In the genomic region with DNA sequence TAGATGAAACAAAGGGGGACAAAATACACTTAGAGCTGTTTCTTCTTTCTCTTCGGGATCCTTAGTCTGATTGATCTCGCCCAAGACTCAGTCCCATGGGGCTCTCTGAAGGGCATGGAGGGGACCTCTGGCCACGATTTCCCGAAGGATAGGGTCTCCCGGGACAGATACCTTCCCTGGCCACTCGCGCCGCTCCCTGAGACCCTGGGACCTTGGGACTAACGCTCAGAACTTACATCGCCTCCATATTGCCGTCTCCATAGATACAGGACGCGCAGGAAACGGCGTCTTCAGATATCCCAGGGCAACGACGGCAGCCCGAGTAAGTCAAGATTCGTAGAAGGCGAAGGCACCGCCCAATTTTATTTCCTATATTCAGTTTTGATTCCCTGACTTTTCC, we compare ENCODE assay signal across 8 cellular contexts. TPM values are rescaled to one million over a fixed set of nuclear protein-coding genes. Genes with fewer than 3 reads are reported as not detected.
DNase-seq lines count a peak whose midpoint lies in the region; ATAC-seq lines count a peak whose summit lies in the region.

A gene with protein sequence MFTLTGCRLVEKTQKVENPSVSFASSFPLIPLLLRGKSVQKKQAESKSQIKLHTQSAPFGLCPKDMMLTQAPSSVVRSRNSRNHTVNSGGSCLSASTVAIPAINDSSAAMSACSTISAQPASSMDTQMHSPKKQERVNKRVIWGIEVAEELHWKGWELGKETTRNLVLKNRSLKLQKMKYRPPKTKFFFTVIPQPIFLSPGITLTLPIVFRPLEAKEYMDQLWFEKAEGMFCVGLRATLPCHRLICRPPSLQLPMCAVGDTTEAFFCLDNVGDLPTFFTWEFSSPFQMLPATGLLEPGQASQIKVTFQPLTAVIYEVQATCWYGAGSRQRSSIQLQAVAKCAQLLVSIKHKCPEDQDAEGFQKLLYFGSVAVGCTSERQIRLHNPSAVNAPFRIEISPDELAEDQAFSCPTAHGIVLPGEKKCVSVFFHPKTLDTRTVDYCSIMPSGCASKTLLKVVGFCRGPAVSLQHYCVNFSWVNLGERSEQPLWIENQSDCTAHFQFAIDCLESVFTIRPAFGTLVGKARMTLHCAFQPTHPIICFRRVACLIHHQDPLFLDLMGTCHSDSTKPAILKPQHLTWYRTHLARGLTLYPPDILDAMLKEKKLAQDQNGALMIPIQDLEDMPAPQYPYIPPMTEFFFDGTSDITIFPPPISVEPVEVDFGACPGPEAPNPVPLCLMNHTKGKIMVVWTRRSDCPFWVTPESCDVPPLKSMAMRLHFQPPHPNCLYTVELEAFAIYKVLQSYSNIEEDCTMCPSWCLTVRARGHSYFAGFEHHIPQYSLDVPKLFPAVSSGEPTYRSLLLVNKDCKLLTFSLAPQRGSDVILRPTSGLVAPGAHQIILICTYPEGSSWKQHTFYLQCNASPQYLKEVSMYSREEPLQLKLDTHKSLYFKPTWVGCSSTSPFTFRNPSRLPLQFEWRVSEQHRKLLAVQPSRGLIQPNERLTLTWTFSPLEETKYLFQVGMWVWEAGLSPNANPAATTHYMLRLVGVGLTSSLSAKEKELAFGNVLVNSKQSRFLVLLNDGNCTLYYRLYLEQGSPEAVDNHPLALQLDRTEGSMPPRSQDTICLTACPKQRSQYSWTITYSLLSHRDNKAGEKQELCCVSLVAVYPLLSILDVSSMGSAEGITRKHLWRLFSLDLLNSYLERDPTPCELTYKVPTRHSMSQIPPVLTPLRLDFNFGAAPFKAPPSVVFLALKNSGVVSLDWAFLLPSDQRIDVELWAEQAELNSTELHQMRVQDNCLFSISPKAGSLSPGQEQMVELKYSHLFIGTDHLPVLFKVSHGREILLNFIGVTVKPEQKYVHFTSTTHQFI (N-terminal part only) (minus strand): TSS at position 265 of the 400 bp plus-strand sequence. CDS start 2,468 bp downstream, outside the sequence.

- peaks cover 0 to 7% of the 10 kb centered on the region in 2 donors for H3K4me1 ChIP-seq in naive thymus-derived CD4-positive, alpha-beta T cell (ENCODE audit: control insufficient read depth in 2 of 2, insufficient read depth in 2 of 2, low read length in 2 of 2)

- POLR2A ChIA-PET in naive thymus-derived CD4-positive, alpha-beta T cell (lab: Charles Lee): no interaction called here

- CTCF ChIA-PET in naive thymus-derived CD4-positive, alpha-beta T cell (lab: Charles Lee): interaction anchor here (1.4 to 1.7 kb wide), 2 partner anchors 11 to 17 kb away, joined by 3 to 6 read pairs; no protein-coding TSS in a partner anchor

- H3K4me1 Mint-ChIP-seq in effector memory CD8-positive, alpha-beta T cell (ENCODE audit: low read depth in 2 of 2): peaks cover 6 to 8% of the 10 kb centered on the region in 2 donors
- peaks cover 5 to 16% (median 11%) of the 10 kb centered on the region in 7 donors for H3K4me1 Mint-ChIP-seq in naive thymus-derived CD4-positive, alpha-beta T cell

- intact Hi-C loops in naive thymus-derived CD4-positive, alpha-beta T cell (cut with micrococcal nuclease): no loop called here

- peaks cover 0 to 12% of the 10 kb centered on the region in 2 donors for H3K27me3 ChIP-seq in naive thymus-derived CD4-positive, alpha-beta T cell (ENCODE audit: control insufficient read depth in 2 of 2, insufficient read depth in 2 of 2, low read length in 2 of 2)

- peaks cover 3% of the 10 kb centered on the region for H3K36me3 Mint-ChIP-seq in effector memory CD8-positive, alpha-beta T cell (ENCODE audit: insufficient read depth)
- H3K36me3 Mint-ChIP-seq in naive thymus-derived CD4-positive, alpha-beta T cell: no peaks in the 10 kb centered on the region

- peaks cover 0 to 5% (median 0%) of the 10 kb centered on the region in 3 experiments for H3K9me3 ChIP-seq in naive thymus-derived CD4-positive, alpha-beta T cell (ENCODE audit: control insufficient read depth in 2 of 3, low read length in 3 of 3)

- H3K4me3 Mint-ChIP-seq in effector memory CD8-positive, alpha-beta T cell: peak within 1 kb of the TSS; percentile 21 to 52
- peak within 1 kb of the TSS in 9 of 10 donors; percentile 28 to 83 (median 70) for H3K4me3 Mint-ChIP-seq in naive thymus-derived CD4-positive, alpha-beta T cell

- no peak within 1 kb of the TSS for H3K4me3 ChIP-seq in naive thymus-derived CD4-positive, alpha-beta T cell (ENCODE audit: low read length)

- H3K9me3 Mint-ChIP-seq in effector memory CD8-positive, alpha-beta T cell: no peaks in the 10 kb centered on the region
- H3K9me3 Mint-ChIP-seq in naive thymus-derived CD4-positive, alpha-beta T cell: peaks cover 0 to 6% (median 0%) of the 10 kb centered on the region in 11 donors

- H3K27ac Mint-ChIP-seq in effector memory CD8-positive, alpha-beta T cell: no peak within 1 kb of the TSS
- no peak within 1 kb of the TSS for H3K27ac Mint-ChIP-seq in naive thymus-derived CD4-positive, alpha-beta T cell

- no peak within 1 kb of the TSS for H3K27ac ChIP-seq in naive thymus-derived CD4-positive, alpha-beta T cell (ENCODE audit: low read depth, low read length)

- no peak for ATAC-seq in effector memory CD8-positive, alpha-beta T cell (replicated peaks)
- ATAC-seq in naive thymus-derived CD4-positive, alpha-beta T cell: peak; percentile 44
- ATAC-seq in HG03442 (IDR thresholded peaks at IDR 0.05; ENCODE audit: unreplicated experiment): no peak
- no peak for ATAC-seq in GM21367 (IDR thresholded peaks at IDR 0.05; ENCODE audit: unreplicated experiment)
- no peak for ATAC-seq in GM21576 (IDR thresholded peaks at IDR 0.05; ENCODE audit: unreplicated experiment)

- peaks cover 78 to 99% of the 10 kb centered on the region in 2 donors for H3K27me3 Mint-ChIP-seq in effector memory CD8-positive, alpha-beta T cell
- H3K27me3 Mint-ChIP-seq in naive thymus-derived CD4-positive, alpha-beta T cell: peaks cover 54 to 78% (median 72%) of the 10 kb centered on the region in 5 donors

- no peaks in the 10 kb centered on the region for H3K36me3 ChIP-seq in naive thymus-derived CD4-positive, alpha-beta T cell (ENCODE audit: control insufficient read depth in 2 of 3, insufficient read depth in 3 of 3, low read length in 3 of 3)

- DNase-seq in activated effector memory CD4-positive, alpha-beta T cell treated with anti-CD3 and anti-CD28 coated beads, Interleukin-2, amount 50 U/mL, for 16 hours: peak; percentile 69
- DNase-seq in activated effector memory CD4-positive, alpha-beta T cell treated with Interleukin-2 at 50 U/mL for 16 hours: no peak
- DNase-seq in SHP77 (lab: John Stamatoyannopoulos, UW): peak; percentile 44 to 72
- DNase-seq in effector memory CD8-positive, alpha-beta T cell: no peak
- DNase-seq in naive thymus-derived CD4-positive, alpha-beta T cell: peak in 4 of 9 donors; percentile 25 to 45 (median 30)

RNA-seq across cellular contexts. Expression of the gene that starts here (rescaled TPM):
- not detected for total RNA-seq in naive thymus-derived CD4-positive, alpha-beta T cell
- not detected for polyA plus RNA-seq in naive thymus-derived CD4-positive, alpha-beta T cell

Comparison
In these comparisons a context has a peak if more than half of its experiments do, and no peak if none do; other contexts are left out.
1. DNase-seq: peak in activated effector memory CD4-positive, alpha-beta T cell treated with anti-CD3 and anti-CD28 coated beads, Interleukin-2, amount 50 U/mL, for 16 hours (single experiment) and SHP77 (2 of 2); none in activated effector memory CD4-positive, alpha-beta T cell treated with Interleukin-2 at 50 U/mL for 16 hours (single experiment) and effector memory CD8-positive, alpha-beta T cell (0 of 3).
2. Peak in ATAC-seq in naive thymus-derived CD4-positive, alpha-beta T cell; RNA of the gene not detected or under 1 TPM.